8 cellular contexts compared by ENCODE assay signal in genomic region chr11:65334696-65335295, GRCh38. TPM values are rescaled to one million over a fixed set of nuclear protein-coding genes. Genes with fewer than 3 reads are reported as not detected.
DNase-seq lines count a peak whose midpoint lies in the region; ATAC-seq and TF ChIP-seq lines count a peak whose summit lies in the region.

No MANE protein-coding gene starts in this region.

- POLR2A ChIA-PET in BJ (lab: Charles Lee): interaction anchor here (0.6 to 0.7 kb wide), 2 partner anchors 42 to 60 kb away, joined by 3 to 13 read pairs; no protein-coding TSS in a partner anchor

- H3K36me3 Mint-ChIP-seq in natural killer cell treated with Interleukin-12 subunit alpha and Interleukin-12 subunit beta and Interleukin-15 and Interleukin-18, amount 100 ng/mL, for 72 hours: peaks cover 10% of the 10 kb centered on the region

- TF ChIP-seq CTCF in BJ (IDR thresholded peaks at IDR 0.05; ENCODE audit: insufficient read depth, low read depth, low read length) (no peak), choroid plexus epithelial cell (conservative IDR thresholded peaks at IDR 0.05; ENCODE audit: low read depth, low read length) (no peak)

- DNase-seq in BJ (ENCODE audit: low read depth) (no peak), NAMALWA (ENCODE audit: low spot score) (peak; percentile 14), choroid plexus epithelial cell (ENCODE audit: low read depth) (no peak), NCI-H226 (no peak)
- DNase-seq in natural killer cell treated with Interleukin-12 subunit alpha and Interleukin-12 subunit beta and Interleukin-15 and Interleukin-18, amount 100 ng/mL, for 72 hours (ENCODE audit: low spot score): no peak
- no peak for DNase-seq in activated CD8-positive, alpha-beta memory T cell treated with anti-CD3 and anti-CD28 coated beads, Interleukin-2, amount 50 U/mL, for 4 hours

- peaks cover 4% of the 10 kb centered on the region for H3K36me3 ChIP-seq in BJ (ENCODE audit: control insufficient read depth, insufficient read depth, low read length)

- no peaks in the 10 kb centered on the region for H3K27me3 Mint-ChIP-seq in natural killer cell treated with Interleukin-12 subunit alpha and Interleukin-12 subunit beta and Interleukin-15 and Interleukin-18, amount 100 ng/mL, for 72 hours

- H3K9me3 Mint-ChIP-seq in natural killer cell treated with Interleukin-12 subunit alpha and Interleukin-12 subunit beta and Interleukin-15 and Interleukin-18, amount 100 ng/mL, for 72 hours: no peaks in the 10 kb centered on the region

- peak overlapping the region; percentile 89 for H3K4me3 ChIP-seq in BJ (ENCODE audit: low read depth, low read length)
- peak overlapping the region; percentile 95 for H3K4me3 ChIP-seq in choroid plexus epithelial cell (ENCODE audit: low read depth, low read length)

- H3K4me1 Mint-ChIP-seq in natural killer cell treated with Interleukin-12 subunit alpha and Interleukin-12 subunit beta and Interleukin-15 and Interleukin-18, amount 100 ng/mL, for 72 hours (ENCODE audit: low read depth in 2 of 2): peaks cover 30 to 33% of the 10 kb centered on the region in 2 donors

- CTCF ChIA-PET in BJ (lab: Yijun Ruan, JAX): interaction anchor here (0.8 to 9.6 kb wide), 6 partner anchors 11 to 110 kb away, joined by 3 to 145 read pairs (median 8); partner anchors contain the start of gene CDC42EP2

- H3K4me3 Mint-ChIP-seq in natural killer cell treated with Interleukin-12 subunit alpha and Interleukin-12 subunit beta and Interleukin-15 and Interleukin-18, amount 100 ng/mL, for 72 hours: peak overlapping the region; percentile 95

- peak overlapping the region; percentile 77 to 82 for H3K27ac Mint-ChIP-seq in natural killer cell treated with Interleukin-12 subunit alpha and Interleukin-12 subunit beta and Interleukin-15 and Interleukin-18, amount 100 ng/mL, for 72 hours

- no peaks in the 10 kb centered on the region for H3K27me3 ChIP-seq in BJ (ENCODE audit: control insufficient read depth, insufficient read depth, low read length)

- no peak for ATAC-seq in natural killer cell treated with Interleukin-12 subunit alpha and Interleukin-12 subunit beta and Interleukin-15 and Interleukin-18, amount 100 ng/mL, for 72 hours
- no peak for ATAC-seq in GM21447 (IDR thresholded peaks at IDR 0.05; ENCODE audit: unreplicated experiment)
- ATAC-seq in HG02870 (IDR thresholded peaks at IDR 0.05; ENCODE audit: unreplicated experiment): no peak

RNA-seq across cellular contexts. Expression of gene DPF2, which starts 1.1 kb away (rescaled TPM):
- 29.5 and 45.2 TPM in 2 replicates for polyA plus RNA-seq in BJ (2011; rRNA removed)
- polyA minus RNA-seq in BJ (2011; rRNA and poly(A)+ RNA removed): 35.7 and 38.1 TPM in 2 replicates
- total RNA-seq in natural killer cell treated with Interleukin-12 subunit alpha and Interleukin-12 subunit beta and Interleukin-15 and Interleukin-18, amount 100 ng/mL, for 72 hours: 10 to 100 TPM; 61.8 to 82.5 TPM

RNA-seq across cellular contexts. Expression of gene TIGD3, which starts 19.8 kb away (rescaled TPM):
- polyA plus RNA-seq in BJ (2011; rRNA removed): 0.04 and 0.06 TPM in 2 replicates
- polyA minus RNA-seq in BJ (2011; rRNA and poly(A)+ RNA removed): 0.14 TPM in 1 of 2 replicates, not detected in the other
- 1 to 10 TPM in 1 of 2 donors, under 1 TPM in 1; 0.59 to 1.3 TPM for total RNA-seq in natural killer cell treated with Interleukin-12 subunit alpha and Interleukin-12 subunit beta and Interleukin-15 and Interleukin-18, amount 100 ng/mL, for 72 hours

RNA-seq across cellular contexts. Expression of gene CDC42EP2, which starts 20.1 kb away (rescaled TPM):
- 11.7 and 23.2 TPM in 2 replicates for polyA plus RNA-seq in BJ (2011; rRNA removed)
- polyA minus RNA-seq in BJ (2011; rRNA and poly(A)+ RNA removed): 32.1 and 35.5 TPM in 2 replicates
- 1 to 10 TPM in 1 of 2 donors, not detected in 1; 1.7 TPM for total RNA-seq in natural killer cell treated with Interleukin-12 subunit alpha and Interleukin-12 subunit beta and Interleukin-15 and Interleukin-18, amount 100 ng/mL, for 72 hours

RNA-seq across cellular contexts. Expression of gene SLC25A45, which starts 47.6 kb away (rescaled TPM):
- 1.1 and 2.1 TPM in 2 replicates for polyA plus RNA-seq in BJ (2011; rRNA removed)
- polyA minus RNA-seq in BJ (2011; rRNA and poly(A)+ RNA removed): 2.3 TPM in 2 replicates
- 10 to 100 TPM; 10.8 to 12.6 TPM for total RNA-seq in natural killer cell treated with Interleukin-12 subunit alpha and Interleukin-12 subunit beta and Interleukin-15 and Interleukin-18, amount 100 ng/mL, for 72 hours

RNA-seq across cellular contexts. Expression of gene FRMD8, which starts 51.6 kb away (rescaled TPM):
- polyA plus RNA-seq in BJ (2011; rRNA removed): 15.0 and 21.6 TPM in 2 replicates
- polyA minus RNA-seq in BJ (2011; rRNA and poly(A)+ RNA removed): 13.0 and 15.4 TPM in 2 replicates
- 10 to 100 TPM; 50.5 to 68.4 TPM for total RNA-seq in natural killer cell treated with Interleukin-12 subunit alpha and Interleukin-12 subunit beta and Interleukin-15 and Interleukin-18, amount 100 ng/mL, for 72 hours
